In genomic region chr1:222189218-222189617, GRCh38 we compare ENCODE assay signal across 31 cellular contexts.
DNase-seq lines count a peak whose midpoint lies in the region; ATAC-seq, FAIRE-seq and TF ChIP-seq lines count a peak whose summit lies in the region.
"Had no signal": no experiment of that assay in that cellular context is flagged by ENCODE, and none has a peak within 500 bp of the region (broad histone marks: within the 10 kb centered on the region; RNA-seq: fewer than 3 reads in every experiment).

No MANE protein-coding gene starts in this region.

- no peaks in the 10 kb centered on the region for H3K9me3 ChIP-seq in HepG2 (ENCODE audit: low read length)
- H3K9me3 ChIP-seq in right lobe of liver, result no peaks in the 10 kb centered on the region
- H3K9me3 ChIP-seq in K562 (replicated peaks; ENCODE audit: control insufficient read depth, insufficient read depth, low read depth, low read length), result peaks cover 5% of the 10 kb centered on the region; the same call in 1 of the 2 replicates
- H3K9me3 ChIP-seq: A549; BE2C; BLaER1; BLaER1 treated with 17β-estradiol and CSF1 and Interleukin-3, amounts not matched to agents 10 nM and 100 nM; Caco-2 had no signal

- ATAC-seq in HepG2 (no peak), right lobe of liver (no peak), K562 (no peak)
- ATAC-seq: A549; CD8-positive, alpha-beta T cell had no signal

- H3K4me3 ChIP-seq in HepG2 (replicated peaks in 1 of 3; ENCODE audit: insufficient read depth in 1 of 3, low read depth in 2 of 3, low read length in 3 of 3), result no peak overlapping the region
- H3K4me3 ChIP-seq in right lobe of liver, result no peak overlapping the region
- H3K4me3 ChIP-seq in K562, result no peak overlapping the region
- H3K4me3 ChIP-seq: A549; BLaER1; BLaER1 treated with 17β-estradiol and CSF1 and Interleukin-3, amounts not matched to agents 10 nM and 100 nM had no signal

- intact Hi-C loops in HepG2 (cut with micrococcal nuclease; ENCODE audit: unreplicated experiment), result no loop called here
- intact Hi-C loops in right lobe of liver (cut with DNase I), result no loop called here
- intact Hi-C loops in K562 (cut with micrococcal nuclease), result no loop called here

- TF ChIP-seq EP300 in HepG2 (IDR thresholded peaks at IDR 0.05; ENCODE audit: low read depth in 2 of 2, low read length in 2 of 2) (no peak), HepG2 (CRISPR knock-in tag; IDR thresholded peaks at IDR 0.05; ENCODE audit: borderline replicate concordance) (no peak), K562 (IDR thresholded peaks at IDR 0.05; ENCODE audit: low read length) (no peak)

- H3K9me1 ChIP-seq in K562 (ENCODE audit: control insufficient read depth, insufficient read depth, low read length), result no peaks in the 10 kb centered on the region

- no peak overlapping the region for H3K4me2 ChIP-seq in HepG2 (ENCODE audit: low read depth, low read length)
- H3K4me2 ChIP-seq in K562 (ENCODE audit: insufficient read depth, low read length), result no peak overlapping the region
- H3K4me2 ChIP-seq: A549; BLaER1; BLaER1 treated with 17β-estradiol and CSF1 and Interleukin-3, amounts not matched to agents 10 nM and 100 nM had no signal

- H4K20me1 ChIP-seq in HepG2 (ENCODE audit: insufficient read depth, low read length) (no peaks in the 10 kb centered on the region), K562 (replicated peaks; ENCODE audit: control insufficient read depth, insufficient read depth, low read length) (no peaks in the 10 kb centered on the region)
- H4K20me1 ChIP-seq: BLaER1; BLaER1 treated with 17β-estradiol and CSF1 and Interleukin-3, amounts not matched to agents 10 nM and 100 nM had no signal

- H3K27me3 ChIP-seq in HepG2 (ENCODE audit: control insufficient read depth in 1 of 2, insufficient read depth in 2 of 2, low read length in 2 of 2) (no peaks in the 10 kb centered on the region), right lobe of liver (no peaks in the 10 kb centered on the region), K562 (ENCODE audit: control insufficient read depth in 2 of 2, insufficient read depth in 2 of 2, low read length in 2 of 2) (no peaks in the 10 kb centered on the region)
- H3K27me3 ChIP-seq: BLaER1; BLaER1 treated with 17β-estradiol and CSF1 and Interleukin-3, amounts not matched to agents 10 nM and 100 nM had no signal

- no peak overlapping the region for H3K27ac ChIP-seq in HepG2 (ENCODE audit: extremely low read length, insufficient read depth, low read length)
- no peak overlapping the region for H3K27ac ChIP-seq in right lobe of liver
- H3K27ac ChIP-seq in K562 (ENCODE audit: extremely low read depth, low read depth, low read length), result no peak overlapping the region
- H3K27ac ChIP-seq: 22Rv1; A549; BLaER1; BLaER1 treated with 17β-estradiol and CSF1 and Interleukin-3, amounts not matched to agents 10 nM and 100 nM; C4-2B had no signal

- FAIRE-seq in HepG2 (lab: Jason Lieb, UNC) (no peak), K562 (lab: Jason Lieb, UNC) (no peak)
- FAIRE-seq: A204.1, A549, D721Med had no signal

- WGBS in HepG2 (ENCODE audit: low lambda C conversion rate), result 4% methylated on average over 1 of the region's 1 CpG
- 0% methylated on average over 1 of the region's 1 CpG for WGBS in right lobe of liver (ENCODE audit: insufficient coverage, low coverage, low lambda C conversion rate, missing lambda C conversion rate)
- 0% methylated on average over 1 of the region's 1 CpG for WGBS in K562 (ENCODE audit: insufficient coverage, low coverage, missing lambda C conversion rate)

- TF ChIP-seq RAD21 in HepG2 (CRISPR knock-in tag; IDR thresholded peaks at IDR 0.05) (no peak), K562 (CRISPR knock-in tag; conservative IDR thresholded peaks at IDR 0.05 in 1 of 2, IDR thresholded peaks at IDR 0.05 in 1 of 2) (no peak)

- H3K4me1 ChIP-seq in HepG2 (ENCODE audit: insufficient read depth, low read length), result no peaks in the 10 kb centered on the region
- no peaks in the 10 kb centered on the region for H3K4me1 ChIP-seq in right lobe of liver
- H3K4me1 ChIP-seq in K562 (replicated peaks in 1 of 2; ENCODE audit: control insufficient read depth in 2 of 2, insufficient read depth in 2 of 2, low read length in 2 of 2), result no peaks in the 10 kb centered on the region
- H3K4me1 ChIP-seq: A549; BE2C; BLaER1; BLaER1 treated with 17β-estradiol and CSF1 and Interleukin-3, amounts not matched to agents 10 nM and 100 nM; Caco-2 had no signal

- in situ Hi-C loops in HepG2 (cut with HindIII; ENCODE audit: extremely low pct_ligation_motif_present, low pct_unique_long_range_greater_than_20kb) (no loop called here), K562 (cut with MboI) (no loop called here)

- H3K79me2 ChIP-seq in HepG2 (ENCODE audit: insufficient read depth, low read length) (no peaks in the 10 kb centered on the region), K562 (ENCODE audit: control insufficient read depth, insufficient read depth, low read length) (no peaks in the 10 kb centered on the region)

- BruUV-seq in HepG2 (replicated peaks; lab: Mats Ljungman, UMichigan) (no TSS peak), K562 (replicated peaks; lab: Mats Ljungman, UMichigan) (no TSS peak)

- CTCF ChIA-PET in HepG2 (lab: Yijun Ruan, JAX; ENCODE audit: low intra/inter-chr PET ratio, low total read pairs) (no interaction called here), K562 (lab: Yijun Ruan, JAX; ENCODE audit: low intra/inter-chr PET ratio) (no interaction called here)

- POLR2A ChIA-PET in HepG2 (lab: Yijun Ruan, JAX), result no interaction called here
- POLR2A ChIA-PET in K562 (lab: Yijun Ruan, JAX), result no interaction called here

- H2AFZ ChIP-seq in HepG2 (ENCODE audit: low read length), result no peak overlapping the region
- no peak overlapping the region for H2AFZ ChIP-seq in K562 (ENCODE audit: low read depth, low read length)

- H3K36me3 ChIP-seq in HepG2 (replicated peaks in 1 of 2; ENCODE audit: control insufficient read depth in 1 of 2, insufficient read depth in 2 of 2, low read length in 2 of 2) (no peaks in the 10 kb centered on the region), right lobe of liver (no peaks in the 10 kb centered on the region), K562 (ENCODE audit: control insufficient read depth, insufficient read depth, low read length) (no peaks in the 10 kb centered on the region)
- H3K36me3 ChIP-seq: BE2C; BLaER1; BLaER1 treated with 17β-estradiol and CSF1 and Interleukin-3, amounts not matched to agents 10 nM and 100 nM had no signal

- TF ChIP-seq POLR2A in HepG2 (IDR thresholded peaks at IDR 0.05; ENCODE audit: insufficient read depth in 1 of 2, low read depth in 2 of 2, low read length in 2 of 2) (no peak), right lobe of liver (IDR thresholded peaks at IDR 0.05) (no peak), K562 (conservative IDR thresholded peaks at IDR 0.05) (no peak)

- H3K9ac ChIP-seq in HepG2 (ENCODE audit: insufficient read depth, low read depth, low read length) (no peak overlapping the region), K562 (ENCODE audit: insufficient read depth in 1 of 2, low read depth in 2 of 2, low read length in 2 of 2) (no peak overlapping the region)
- H3K9ac ChIP-seq: BLaER1; BLaER1 treated with 17β-estradiol and CSF1 and Interleukin-3, amounts not matched to agents 10 nM and 100 nM had no signal

- no peak for DNase-seq in HepG2 (ENCODE audit: low spot score)
- no peak for DNase-seq in right lobe of liver
- no peak for DNase-seq in K562 (ENCODE audit: extremely low read depth in 1 of 4, low spot score in 3 of 4)
- no peak for DNase-seq in SW480 (ENCODE audit: low spot score)
- DNase-seq: 8988T; ACHN; AML-193; BE2C; C1 segment of cervical spinal cord; Caco-2; Calu3; CD4-positive, alpha-beta memory T cell; CD4-positive, alpha-beta T cell; CD4-positive, CD25-positive, alpha-beta regulatory T cell; CD8-positive, alpha-beta memory T cell; CD8-positive, alpha-beta T cell; COR-L47; DMS 273 treated with DMSO at 0.1 percent for 48 hours; DMS153; DMS53; DMS79; DMS79 treated with DMSO at 0.1 percent for 48 hours; DND-41; EL had no signal

- TF ChIP-seq CTCF in HepG2 (CRISPR knock-in tag; IDR thresholded peaks at IDR 0.05), result no peak
- TF ChIP-seq CTCF in right lobe of liver (IDR thresholded peaks at IDR 0.05), result no peak
- no peak for TF ChIP-seq CTCF in K562 (IDR thresholded peaks at IDR 0.05 in 2 of 3, conservative IDR thresholded peaks at IDR 0.05 in 1 of 3; ENCODE audit: insufficient read depth in 2 of 3, low read depth in 1 of 3, low read length in 3 of 3)

TF ChIP-seq in HepG2, 621 proteins besides CTCF, POLR2A, EP300 and RAD21:
- TF ChIP-seq FOXK1 (CRISPR knock-in tag; IDR thresholded peaks at IDR 0.05; ENCODE audit: borderline replicate concordance, low read depth), result no peak
- peak; percentile 96 for TF ChIP-seq HNRNPK (IDR thresholded peaks at IDR 0.05; ENCODE audit: low read depth, low read length, poor library complexity, severe bottlenecking)
- TF ChIP-seq PCBP1 (IDR thresholded peaks at IDR 0.05; ENCODE audit: borderline replicate concordance, low read depth, low read length), result peak; percentile 77; the same call in 1 of the 2 replicates

TF ChIP-seq in K562, 482 proteins besides CTCF, POLR2A, EP300 and RAD21:
- TF ChIP-seq GTF2E2 (tag; IDR thresholded peaks at IDR 0.05), result no peak
- no peak for TF ChIP-seq ZFPM2 (CRISPR knock-in tag; IDR thresholded peaks at IDR 0.05)
- peak; percentile 94 for TF ChIP-seq HNRNPK (IDR thresholded peaks at IDR 0.05; ENCODE audit: low read depth, low read length, poor library complexity, severe bottlenecking)

Comparison
In these comparisons a context has a peak if more than half of its experiments do, and no peak if none do; other contexts are left out.
1. Of the 241 proteins assayed by ChIP-seq in both HepG2 and K562: peak only in HepG2: PCBP1; only in K562: none; in both: HNRNPK; in neither: 239.